Comparison of ENCODE assay signal across 1 cellular context in genomic region chrX:76827672-76828071, GRCh38.
A peak's percentile ranks its signal among the peaks of the same experiment; 100 is the strongest.
TF ChIP-seq lines count a peak whose summit lies in the region.

No MANE protein-coding gene starts in this region.

TF ChIP-seq in HepG2, 621 proteins besides CTCF, POLR2A, EP300 and RAD21 (continued from another document):
- TF ChIP-seq ZBTB40 (IDR thresholded peaks at IDR 0.05) (peak; percentile 55; the same call in 1 of the 2 replicates), ZBTB40 (CRISPR knock-in tag; IDR thresholded peaks at IDR 0.05) (no peak), MEIS1 (CRISPR knock-in tag; IDR thresholded peaks at IDR 0.05; ENCODE audit: borderline replicate concordance) (no peak), CENPT (CRISPR knock-in tag; IDR thresholded peaks at IDR 0.05; ENCODE audit: low read depth) (no peak)
